Comparison of ENCODE assay signal across 15 cellular contexts in genomic region chr19:32196690-32197420, GRCh38.
"Had no signal": no experiment of that assay in that cellular context is flagged by ENCODE, and none has a peak within 500 bp of the region (broad histone marks: within the 10 kb centered on the region; RNA-seq: fewer than 3 reads in every experiment).

No MANE protein-coding gene starts in this region.

- H3K36me3 ChIP-seq: gastrocnemius medialis, left ventricle myocardium inferior, sigmoid colon, uterus had no signal

- DNase-seq: effector CD8-positive, alpha-beta T cell; gastrocnemius medialis; glutamatergic neuron; left ventricle myocardium inferior; mesenchymal stem cell; naive B cell; sigmoid colon; stimulated activated CD4-positive, alpha-beta T cell treated with anti-CD3 and anti-CD28 coated beads, Interleukin-12 subunit alpha, Interleukin-12 subunit beta, amount 100 ng/mL, for 4 hours; stimulated activated naive CD4-positive, alpha-beta T cell; trophoblast cell; uterus had no signal

- ATAC-seq: esophagus mucosa, gastrocnemius medialis had no signal

- H3K9me3 ChIP-seq: gastrocnemius medialis, left ventricle myocardium inferior, sigmoid colon, uterus had no signal

- H3K4me3 ChIP-seq: coronary artery, gastrocnemius medialis, left ventricle myocardium inferior, lung, sigmoid colon, skin epidermis, uterus had no signal

- H3K4me1 ChIP-seq: gastrocnemius medialis, sigmoid colon, uterus had no signal

- H3K27ac ChIP-seq: coronary artery, gastrocnemius medialis, left ventricle myocardium inferior, sigmoid colon, skin epidermis, uterus had no signal

- H3K27me3 ChIP-seq: sigmoid colon, uterus had no signal
